2 cellular contexts compared by ENCODE assay signal in the genomic region with DNA sequence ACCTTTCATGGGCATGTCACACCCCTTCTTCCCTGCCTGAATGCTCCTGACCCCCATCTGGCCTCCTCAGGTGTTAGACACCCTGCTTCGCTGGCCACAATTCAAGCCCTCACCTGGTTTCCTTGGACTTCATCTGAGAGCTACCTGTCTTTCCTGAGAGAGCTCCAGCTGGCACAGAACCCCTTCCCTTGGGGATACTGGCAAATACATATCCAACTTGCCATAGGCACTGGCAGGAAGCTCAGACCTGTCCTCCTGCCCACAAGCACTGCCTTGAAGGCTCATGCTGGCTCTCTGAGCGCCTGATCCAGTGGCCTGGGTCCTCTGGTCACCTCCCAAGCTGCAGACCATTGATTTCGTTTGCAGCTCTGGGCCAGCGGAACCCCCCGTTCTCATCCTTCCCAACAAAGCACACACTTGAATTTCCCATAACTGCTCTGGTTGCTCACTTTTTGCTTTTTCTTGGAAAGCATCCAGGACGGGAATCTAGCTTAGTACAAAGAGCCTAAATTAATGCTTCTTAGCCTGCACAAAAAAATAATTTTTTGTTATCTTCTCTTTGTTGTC.
TF ChIP-seq lines count a peak whose summit lies in the region.

No MANE protein-coding gene starts in this region.

TF ChIP-seq in K562, 482 proteins besides CTCF, POLR2A, EP300 and RAD21 (continued from another document and continues in another):
- TF ChIP-seq, protein P1, sequence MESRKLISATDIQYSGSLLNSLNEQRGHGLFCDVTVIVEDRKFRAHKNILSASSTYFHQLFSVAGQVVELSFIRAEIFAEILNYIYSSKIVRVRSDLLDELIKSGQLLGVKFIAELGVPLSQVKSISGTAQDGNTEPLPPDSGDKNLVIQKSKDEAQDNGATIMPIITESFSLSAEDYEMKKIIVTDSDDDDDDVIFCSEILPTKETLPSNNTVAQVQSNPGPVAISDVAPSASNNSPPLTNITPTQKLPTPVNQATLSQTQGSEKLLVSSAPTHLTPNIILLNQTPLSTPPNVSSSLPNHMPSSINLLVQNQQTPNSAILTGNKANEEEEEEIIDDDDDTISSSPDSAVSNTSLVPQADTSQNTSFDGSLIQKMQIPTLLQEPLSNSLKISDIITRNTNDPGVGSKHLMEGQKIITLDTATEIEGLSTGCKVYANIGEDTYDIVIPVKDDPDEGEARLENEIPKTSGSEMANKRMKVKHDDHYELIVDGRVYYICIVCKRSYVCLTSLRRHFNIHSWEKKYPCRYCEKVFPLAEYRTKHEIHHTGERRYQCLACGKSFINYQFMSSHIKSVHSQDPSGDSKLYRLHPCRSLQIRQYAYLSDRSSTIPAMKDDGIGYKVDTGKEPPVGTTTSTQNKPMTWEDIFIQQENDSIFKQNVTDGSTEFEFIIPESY (CRISPR knock-in tag; IDR thresholded peaks at IDR 0.05), result no peak
- TF ChIP-seq, protein P2, sequence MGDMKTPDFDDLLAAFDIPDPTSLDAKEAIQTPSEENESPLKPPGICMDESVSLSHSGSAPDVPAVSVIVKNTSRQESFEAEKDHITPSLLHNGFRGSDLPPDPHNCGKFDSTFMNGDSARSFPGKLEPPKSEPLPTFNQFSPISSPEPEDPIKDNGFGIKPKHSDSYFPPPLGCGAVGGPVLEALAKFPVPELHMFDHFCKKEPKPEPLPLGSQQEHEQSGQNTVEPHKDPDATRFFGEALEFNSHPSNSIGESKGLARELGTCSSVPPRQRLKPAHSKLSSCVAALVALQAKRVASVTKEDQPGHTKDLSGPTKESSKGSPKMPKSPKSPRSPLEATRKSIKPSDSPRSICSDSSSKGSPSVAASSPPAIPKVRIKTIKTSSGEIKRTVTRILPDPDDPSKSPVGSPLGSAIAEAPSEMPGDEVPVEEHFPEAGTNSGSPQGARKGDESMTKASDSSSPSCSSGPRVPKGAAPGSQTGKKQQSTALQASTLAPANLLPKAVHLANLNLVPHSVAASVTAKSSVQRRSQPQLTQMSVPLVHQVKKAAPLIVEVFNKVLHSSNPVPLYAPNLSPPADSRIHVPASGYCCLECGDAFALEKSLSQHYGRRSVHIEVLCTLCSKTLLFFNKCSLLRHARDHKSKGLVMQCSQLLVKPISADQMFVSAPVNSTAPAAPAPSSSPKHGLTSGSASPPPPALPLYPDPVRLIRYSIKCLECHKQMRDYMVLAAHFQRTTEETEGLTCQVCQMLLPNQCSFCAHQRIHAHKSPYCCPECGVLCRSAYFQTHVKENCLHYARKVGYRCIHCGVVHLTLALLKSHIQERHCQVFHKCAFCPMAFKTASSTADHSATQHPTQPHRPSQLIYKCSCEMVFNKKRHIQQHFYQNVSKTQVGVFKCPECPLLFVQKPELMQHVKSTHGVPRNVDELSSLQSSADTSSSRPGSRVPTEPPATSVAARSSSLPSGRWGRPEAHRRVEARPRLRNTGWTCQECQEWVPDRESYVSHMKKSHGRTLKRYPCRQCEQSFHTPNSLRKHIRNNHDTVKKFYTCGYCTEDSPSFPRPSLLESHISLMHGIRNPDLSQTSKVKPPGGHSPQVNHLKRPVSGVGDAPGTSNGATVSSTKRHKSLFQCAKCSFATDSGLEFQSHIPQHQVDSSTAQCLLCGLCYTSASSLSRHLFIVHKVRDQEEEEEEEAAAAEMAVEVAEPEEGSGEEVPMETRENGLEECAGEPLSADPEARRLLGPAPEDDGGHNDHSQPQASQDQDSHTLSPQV (IDR thresholded peaks at IDR 0.05), result no peak
- TF ChIP-seq TCFL5 (CRISPR knock-in tag; conservative IDR thresholded peaks at IDR 0.05) (no peak), HNRNPK (IDR thresholded peaks at IDR 0.05; ENCODE audit: low read depth, low read length, poor library complexity, severe bottlenecking) (no peak), ZNF197 (CRISPR knock-in tag; IDR thresholded peaks at IDR 0.05; ENCODE audit: low read depth) (no peak), DNMT1 (IDR thresholded peaks at IDR 0.05) (no peak), ZZZ3 (IDR thresholded peaks at IDR 0.05) (no peak), EP400 (IDR thresholded peaks at IDR 0.05) (no peak), MAFG (tag; conservative IDR thresholded peaks at IDR 0.05) (no peak)

TF ChIP-seq in GM23338, 12 proteins besides CTCF, POLR2A, EP300 and RAD21 (continued from another document):
- TF ChIP-seq, protein P3, sequence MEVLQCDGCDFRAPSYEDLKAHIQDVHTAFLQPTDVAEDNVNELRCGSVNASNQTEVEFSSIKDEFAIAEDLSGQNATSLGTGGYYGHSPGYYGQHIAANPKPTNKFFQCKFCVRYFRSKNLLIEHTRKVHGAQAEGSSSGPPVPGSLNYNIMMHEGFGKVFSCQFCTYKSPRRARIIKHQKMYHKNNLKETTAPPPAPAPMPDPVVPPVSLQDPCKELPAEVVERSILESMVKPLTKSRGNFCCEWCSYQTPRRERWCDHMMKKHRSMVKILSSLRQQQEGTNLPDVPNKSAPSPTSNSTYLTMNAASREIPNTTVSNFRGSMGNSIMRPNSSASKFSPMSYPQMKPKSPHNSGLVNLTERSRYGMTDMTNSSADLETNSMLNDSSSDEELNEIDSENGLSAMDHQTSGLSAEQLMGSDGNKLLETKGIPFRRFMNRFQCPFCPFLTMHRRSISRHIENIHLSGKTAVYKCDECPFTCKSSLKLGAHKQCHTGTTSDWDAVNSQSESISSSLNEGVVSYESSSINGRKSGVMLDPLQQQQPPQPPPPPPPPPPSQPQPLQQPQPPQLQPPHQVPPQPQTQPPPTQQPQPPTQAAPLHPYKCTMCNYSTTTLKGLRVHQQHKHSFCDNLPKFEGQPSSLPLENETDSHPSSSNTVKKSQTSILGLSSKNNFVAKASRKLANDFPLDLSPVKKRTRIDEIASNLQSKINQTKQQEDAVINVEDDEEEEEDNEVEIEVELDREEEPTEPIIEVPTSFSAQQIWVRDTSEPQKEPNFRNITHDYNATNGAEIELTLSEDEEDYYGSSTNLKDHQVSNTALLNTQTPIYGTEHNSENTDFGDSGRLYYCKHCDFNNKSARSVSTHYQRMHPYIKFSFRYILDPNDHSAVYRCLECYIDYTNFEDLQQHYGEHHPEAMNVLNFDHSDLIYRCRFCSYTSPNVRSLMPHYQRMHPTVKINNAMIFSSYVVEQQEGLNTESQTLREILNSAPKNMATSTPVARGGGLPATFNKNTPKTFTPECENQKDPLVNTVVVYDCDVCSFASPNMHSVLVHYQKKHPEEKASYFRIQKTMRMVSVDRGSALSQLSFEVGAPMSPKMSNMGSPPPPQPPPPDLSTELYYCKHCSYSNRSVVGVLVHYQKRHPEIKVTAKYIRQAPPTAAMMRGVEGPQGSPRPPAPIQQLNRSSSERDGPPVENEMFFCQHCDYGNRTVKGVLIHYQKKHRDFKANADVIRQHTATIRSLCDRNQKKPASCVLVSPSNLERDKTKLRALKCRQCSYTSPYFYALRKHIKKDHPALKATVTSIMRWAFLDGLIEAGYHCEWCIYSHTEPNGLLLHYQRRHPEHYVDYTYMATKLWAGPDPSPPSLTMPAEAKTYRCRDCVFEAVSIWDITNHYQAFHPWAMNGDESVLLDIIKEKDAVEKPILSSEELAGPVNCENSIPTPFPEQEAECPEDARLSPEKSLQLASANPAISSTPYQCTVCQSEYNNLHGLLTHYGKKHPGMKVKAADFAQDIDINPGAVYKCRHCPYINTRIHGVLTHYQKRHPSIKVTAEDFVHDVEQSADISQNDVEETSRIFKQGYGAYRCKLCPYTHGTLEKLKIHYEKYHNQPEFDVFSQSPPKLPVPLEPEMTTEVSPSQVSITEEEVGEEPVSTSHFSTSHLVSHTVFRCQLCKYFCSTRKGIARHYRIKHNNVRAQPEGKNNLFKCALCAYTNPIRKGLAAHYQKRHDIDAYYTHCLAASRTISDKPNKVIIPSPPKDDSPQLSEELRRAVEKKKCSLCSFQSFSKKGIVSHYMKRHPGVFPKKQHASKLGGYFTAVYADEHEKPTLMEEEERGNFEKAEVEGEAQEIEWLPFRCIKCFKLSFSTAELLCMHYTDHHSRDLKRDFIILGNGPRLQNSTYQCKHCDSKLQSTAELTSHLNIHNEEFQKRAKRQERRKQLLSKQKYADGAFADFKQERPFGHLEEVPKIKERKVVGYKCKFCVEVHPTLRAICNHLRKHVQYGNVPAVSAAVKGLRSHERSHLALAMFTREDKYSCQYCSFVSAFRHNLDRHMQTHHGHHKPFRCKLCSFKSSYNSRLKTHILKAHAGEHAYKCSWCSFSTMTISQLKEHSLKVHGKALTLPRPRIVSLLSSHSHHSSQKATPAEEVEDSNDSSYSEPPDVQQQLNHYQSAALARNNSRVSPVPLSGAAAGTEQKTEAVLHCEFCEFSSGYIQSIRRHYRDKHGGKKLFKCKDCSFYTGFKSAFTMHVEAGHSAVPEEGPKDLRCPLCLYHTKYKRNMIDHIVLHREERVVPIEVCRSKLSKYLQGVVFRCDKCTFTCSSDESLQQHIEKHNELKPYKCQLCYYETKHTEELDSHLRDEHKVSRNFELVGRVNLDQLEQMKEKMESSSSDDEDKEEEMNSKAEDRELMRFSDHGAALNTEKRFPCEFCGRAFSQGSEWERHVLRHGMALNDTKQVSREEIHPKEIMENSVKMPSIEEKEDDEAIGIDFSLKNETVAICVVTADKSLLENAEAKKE (CRISPR knock-in tag; IDR thresholded peaks at IDR 0.05), result no peak
- TF ChIP-seq, protein P4, sequence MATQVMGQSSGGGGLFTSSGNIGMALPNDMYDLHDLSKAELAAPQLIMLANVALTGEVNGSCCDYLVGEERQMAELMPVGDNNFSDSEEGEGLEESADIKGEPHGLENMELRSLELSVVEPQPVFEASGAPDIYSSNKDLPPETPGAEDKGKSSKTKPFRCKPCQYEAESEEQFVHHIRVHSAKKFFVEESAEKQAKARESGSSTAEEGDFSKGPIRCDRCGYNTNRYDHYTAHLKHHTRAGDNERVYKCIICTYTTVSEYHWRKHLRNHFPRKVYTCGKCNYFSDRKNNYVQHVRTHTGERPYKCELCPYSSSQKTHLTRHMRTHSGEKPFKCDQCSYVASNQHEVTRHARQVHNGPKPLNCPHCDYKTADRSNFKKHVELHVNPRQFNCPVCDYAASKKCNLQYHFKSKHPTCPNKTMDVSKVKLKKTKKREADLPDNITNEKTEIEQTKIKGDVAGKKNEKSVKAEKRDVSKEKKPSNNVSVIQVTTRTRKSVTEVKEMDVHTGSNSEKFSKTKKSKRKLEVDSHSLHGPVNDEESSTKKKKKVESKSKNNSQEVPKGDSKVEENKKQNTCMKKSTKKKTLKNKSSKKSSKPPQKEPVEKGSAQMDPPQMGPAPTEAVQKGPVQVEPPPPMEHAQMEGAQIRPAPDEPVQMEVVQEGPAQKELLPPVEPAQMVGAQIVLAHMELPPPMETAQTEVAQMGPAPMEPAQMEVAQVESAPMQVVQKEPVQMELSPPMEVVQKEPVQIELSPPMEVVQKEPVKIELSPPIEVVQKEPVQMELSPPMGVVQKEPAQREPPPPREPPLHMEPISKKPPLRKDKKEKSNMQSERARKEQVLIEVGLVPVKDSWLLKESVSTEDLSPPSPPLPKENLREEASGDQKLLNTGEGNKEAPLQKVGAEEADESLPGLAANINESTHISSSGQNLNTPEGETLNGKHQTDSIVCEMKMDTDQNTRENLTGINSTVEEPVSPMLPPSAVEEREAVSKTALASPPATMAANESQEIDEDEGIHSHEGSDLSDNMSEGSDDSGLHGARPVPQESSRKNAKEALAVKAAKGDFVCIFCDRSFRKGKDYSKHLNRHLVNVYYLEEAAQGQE (IDR thresholded peaks at IDR 0.05; ENCODE audit: unreplicated experiment), result no peak
- TF ChIP-seq EZH2phosphoT487 (IDR thresholded peaks at IDR 0.05; ENCODE audit: unreplicated experiment) (no peak), EZH2 (IDR thresholded peaks at IDR 0.05; ENCODE audit: low read depth, unreplicated experiment) (no peak)
